ENCODE assay signal across 12 cellular contexts in genomic region chr7:1520574-1521234, GRCh38. TPM values are rescaled to one million over a fixed set of nuclear protein-coding genes. Genes with fewer than 3 reads are reported as not detected.
DNase-seq lines count a peak whose midpoint lies in the region; ATAC-seq, FAIRE-seq and TF ChIP-seq lines count a peak whose summit lies in the region.
"Had no signal": no experiment of that assay in that cellular context is flagged by ENCODE, and none has a peak within 500 bp of the region (broad histone marks: within the 10 kb centered on the region; RNA-seq: fewer than 3 reads in every experiment).

No MANE protein-coding gene starts in this region.

- H3K36me3 ChIP-seq in PC-3 (ENCODE audit: low read depth, low read length) = no peaks in the 10 kb centered on the region
- H3K36me3 ChIP-seq in neuronal stem cell (replicated peaks in 1 of 2; ENCODE audit: control insufficient read depth in 2 of 2, insufficient read depth in 2 of 2, low read length in 2 of 2) = no peaks in the 10 kb centered on the region
- no peaks in the 10 kb centered on the region for H3K36me3 ChIP-seq in kidney (ENCODE audit: control insufficient read depth in 1 of 2, insufficient read depth in 2 of 2, low read length in 2 of 2)

- no peak for FAIRE-seq in kidney (lab: Jason Lieb, UNC)

- H3K9ac ChIP-seq in PC-3 (ENCODE audit: low read length) (no peak overlapping the region; the same call in 1 of the 2 replicates), neuronal stem cell (ENCODE audit: low read depth, low read length, poor library complexity) (no peak overlapping the region), kidney (ENCODE audit: low read length in 2 of 2) (no peak overlapping the region)

- no peak for TF ChIP-seq CTCF in PC-3 (conservative IDR thresholded peaks at IDR 0.05; ENCODE audit: low read depth, low read length)
- TF ChIP-seq CTCF in kidney (IDR thresholded peaks at IDR 0.05; ENCODE audit: borderline replicate concordance, extremely low read depth, insufficient read depth) = no peak

- H2BK15ac ChIP-seq in neuronal stem cell (ENCODE audit: low read length) = no peak overlapping the region

- no peak overlapping the region for H2AFZ ChIP-seq in PC-3 (ENCODE audit: low read length)
- H2AFZ ChIP-seq in neuronal stem cell (ENCODE audit: low read length) = peak overlapping the region; percentile 66

- no peak overlapping the region for H3K4ac ChIP-seq in neuronal stem cell (ENCODE audit: low read length)

- no peak overlapping the region for H3K18ac ChIP-seq in neuronal stem cell (ENCODE audit: low read length)

- H3K27me3 ChIP-seq in PC-3 (ENCODE audit: low read length) = no peaks in the 10 kb centered on the region
- H3K27me3 ChIP-seq in neuronal stem cell (ENCODE audit: control insufficient read depth in 3 of 3, insufficient read depth in 3 of 3, low read depth in 1 of 3, low read length in 3 of 3) = peaks cover 0 to 5% (median 3%) of the 10 kb centered on the region in 3 experiments

- no peak overlapping the region for H3K23ac ChIP-seq in neuronal stem cell (ENCODE audit: low read depth, low read length, poor library complexity)

- H3K14ac ChIP-seq in neuronal stem cell (ENCODE audit: low read length) = no peak overlapping the region

- peak; percentile 69 for DNase-seq in ELF-1 (ENCODE audit: low read depth, low spot score)
- DNase-seq in PC-3 = peak; percentile 76
- peak; percentile 93 for DNase-seq in dermis blood vessel endothelial cell
- DNase-seq in neuronal stem cell (ENCODE audit: low spot score) = no peak
- DNase-seq in COR-L47 (lab: John Stamatoyannopoulos, UW) = no peak
- no peak for DNase-seq in dedifferentiated amniotic fluid mesenchymal stem cell (ENCODE audit: extremely low spot score)
- no peak for DNase-seq in kidney
- DNase-seq: activated naive CD4-positive, alpha-beta T cell treated with anti-CD3 and anti-CD28 coated beads, Interleukin-2, amount 10 ng/mL, durations not matched to agents 7 days and 5 days; kidney glomerular epithelial cell; NCI-H446 treated with DMSO at 0.1 percent for 48 hours had no signal

- POLR2A ChIA-PET in PC-3 (lab: Charles Lee; ENCODE audit: unreplicated experiment) = no interaction called here

- no peaks in the 10 kb centered on the region for H3K9me3 ChIP-seq in PC-3 (ENCODE audit: low read length)
- H3K9me3 ChIP-seq in neuronal stem cell (replicated peaks in 1 of 2; ENCODE audit: control insufficient read depth in 2 of 2, insufficient read depth in 1 of 2, low read depth in 1 of 2, low read length in 2 of 2) = peaks cover 2 to 7% of the 10 kb centered on the region in 2 donors
- no peaks in the 10 kb centered on the region for H3K9me3 ChIP-seq in kidney (ENCODE audit: control insufficient read depth in 1 of 2, low read length in 2 of 2)

- CTCF ChIA-PET in PC-3 (lab: Charles Lee) = no interaction called here

- no peak overlapping the region for H2BK120ac ChIP-seq in neuronal stem cell (ENCODE audit: low read depth, low read length)

- H3K27ac ChIP-seq in PC-3 (ENCODE audit: low read length) (peak overlapping the region; percentile 60), neuronal stem cell (replicated peaks; ENCODE audit: low read length) (no peak overlapping the region), kidney (ENCODE audit: low read depth in 2 of 2, low read length in 2 of 2) (no peak overlapping the region)

- H3K4me2 ChIP-seq in PC-3 (ENCODE audit: low read length) = peak overlapping the region; percentile 25; the same call in 1 of the 2 replicates
- H3K4me2 ChIP-seq in neuronal stem cell (ENCODE audit: insufficient read depth, low read length, poor library complexity, severe bottlenecking) = no peak overlapping the region

- peaks cover 6% of the 10 kb centered on the region for H3K79me1 ChIP-seq in neuronal stem cell (ENCODE audit: low read depth, low read length)

- H3K4me3 ChIP-seq in PC-3 (ENCODE audit: low read length) (no peak overlapping the region), neuronal stem cell (ENCODE audit: low read length in 2 of 2) (no peak overlapping the region), kidney (ENCODE audit: low read length in 2 of 2) (no peak overlapping the region)

- H4K91ac ChIP-seq in neuronal stem cell (ENCODE audit: low read depth, low read length, poor library complexity) = no peak overlapping the region

- H2AK5ac ChIP-seq in neuronal stem cell (ENCODE audit: low read depth, low read length) = peak overlapping the region; percentile 6

- no peaks in the 10 kb centered on the region for H3K79me2 ChIP-seq in PC-3 (ENCODE audit: low read length)

- intact Hi-C loops in PC-3 (cut with micrococcal nuclease) = no loop called here
- intact Hi-C loops in kidney (cut with DNase I) = no loop called here

- H3K9me2 ChIP-seq in PC-3 (replicated peaks; ENCODE audit: low read length) = no peaks in the 10 kb centered on the region

- H3F3A ChIP-seq in PC-3 (ENCODE audit: low read length, unreplicated experiment) = no peaks in the 10 kb centered on the region

- ATAC-seq in PC-3 (peak; percentile 78), HG02981 (IDR thresholded peaks at IDR 0.05; ENCODE audit: unreplicated experiment) (no peak)

- no peak overlapping the region for H4K8ac ChIP-seq in neuronal stem cell (ENCODE audit: low read depth, low read length)

- H2BK5ac ChIP-seq in neuronal stem cell (ENCODE audit: low read length) = no peak overlapping the region

- no CpG with 5 or more reads among the region's 25 CpGs for WGBS in neuronal stem cell (ENCODE audit: extremely low coverage in 2 of 2, insufficient read length in 2 of 2, insufficient replicate concordance in 1 of 2), 2 donors

- TSS peak; percentile 54 for BruUV-seq in PC-3 (replicated peaks; lab: Mats Ljungman, UMichigan)

- no peaks in the 10 kb centered on the region for H4K20me1 ChIP-seq in PC-3 (ENCODE audit: low read length)

- no peak overlapping the region for H2BK12ac ChIP-seq in neuronal stem cell (ENCODE audit: low read length)

- H3K4me1 ChIP-seq in PC-3 (ENCODE audit: insufficient read depth, low read length) = peaks cover 18% of the 10 kb centered on the region
- H3K4me1 ChIP-seq in neuronal stem cell (ENCODE audit: control insufficient read depth in 2 of 2, insufficient read depth in 1 of 2, low read depth in 1 of 2, low read length in 2 of 2) = peaks cover 0 to 4% of the 10 kb centered on the region in 2 donors
- no peaks in the 10 kb centered on the region for H3K4me1 ChIP-seq in kidney (ENCODE audit: control insufficient read depth in 1 of 2, insufficient read depth in 1 of 2, low read depth in 1 of 2, low read length in 2 of 2)

RNA-seq across cellular contexts. Expression of gene MAFK, which starts 9.8 kb away (rescaled TPM):
- total RNA-seq in PC-3 (2014; rRNA removed) = 61.6 and 83.3 TPM in 2 replicates
- 34.7 and 42.9 TPM in 2 replicates for total RNA-seq in dermis blood vessel endothelial cell
- polyA plus RNA-seq in neuronal stem cell (2013, experiment 1 of 2) = 4.4 TPM
- polyA plus RNA-seq in neuronal stem cell (2013, experiment 2 of 2) = 4.1 TPM
- total RNA-seq in kidney = 37.0 TPM
- polyA plus RNA-seq in kidney (ENCODE audit: insufficient read depth, low read depth, low replicate concordance) = 12.9 TPM

RNA-seq across cellular contexts. Expression of gene INTS1, which starts 16.5 kb away (rescaled TPM):
- total RNA-seq in PC-3 (2014; rRNA removed) = 62.9 and 92.6 TPM in 2 replicates
- total RNA-seq in dermis blood vessel endothelial cell = 44.6 and 80.1 TPM in 2 replicates
- polyA plus RNA-seq in neuronal stem cell (2013, experiment 1 of 2) = 25.3 TPM
- 24.4 TPM for polyA plus RNA-seq in neuronal stem cell (2013, experiment 2 of 2)
- total RNA-seq in kidney = 91.3 TPM
- polyA plus RNA-seq in kidney (ENCODE audit: insufficient read depth, low read depth, low replicate concordance) = 62.8 TPM

RNA-seq across cellular contexts. Expression of gene TMEM184A, which starts 35.3 kb away (rescaled TPM):
- 23.1 and 31.3 TPM in 2 replicates for total RNA-seq in PC-3 (2014; rRNA removed)
- total RNA-seq in dermis blood vessel endothelial cell = under 0.01 and 0.05 TPM in 2 replicates
- 0.32 TPM for polyA plus RNA-seq in neuronal stem cell (2013, experiment 1 of 2)
- polyA plus RNA-seq in neuronal stem cell (2013, experiment 2 of 2) = 0.28 TPM
- 11.0 TPM for total RNA-seq in kidney
- polyA plus RNA-seq in kidney (ENCODE audit: insufficient read depth, low read depth, low replicate concordance) = 6.8 TPM
- total RNA-seq: activated CD4-positive, alpha-beta memory T cell treated with anti-CD3 and anti-CD28 coated beads for 36 hours had no signal

RNA-seq across cellular contexts. Expression of gene PSMG3, which starts 49.1 kb away (rescaled TPM):
- 133 and 171 TPM in 2 replicates for total RNA-seq in PC-3 (2014; rRNA removed)
- total RNA-seq in dermis blood vessel endothelial cell = 12.6 and 20.1 TPM in 2 replicates
- 16.9 TPM for polyA plus RNA-seq in neuronal stem cell (2013, experiment 1 of 2)
- 15.7 TPM for polyA plus RNA-seq in neuronal stem cell (2013, experiment 2 of 2)
- 29.7 TPM for total RNA-seq in kidney
- polyA plus RNA-seq in kidney (ENCODE audit: insufficient read depth, low read depth, low replicate concordance) = 66.6 TPM

Comparison
In these comparisons a context has a peak if more than half of its experiments do, and no peak if none do; other contexts are left out.
1. DNase-seq: peak in ELF-1 (single experiment), PC-3 (single experiment) and dermis blood vessel endothelial cell (single experiment); none in neuronal stem cell (single experiment), COR-L47 (single experiment), dedifferentiated amniotic fluid mesenchymal stem cell (single experiment) and kidney (single experiment).
2. RNA of gene TMEM184A, which starts 35.3 kb away (total RNA-seq): 23.1 to 31.3 TPM in PC-3 and 11.0 TPM in kidney (single experiment); under 0.01 to 0.05 TPM in dermis blood vessel endothelial cell; every median in the first group is over 10 times any median in the second.